Comparison of ENCODE assay signal across 32 cellular contexts in the genomic region with DNA sequence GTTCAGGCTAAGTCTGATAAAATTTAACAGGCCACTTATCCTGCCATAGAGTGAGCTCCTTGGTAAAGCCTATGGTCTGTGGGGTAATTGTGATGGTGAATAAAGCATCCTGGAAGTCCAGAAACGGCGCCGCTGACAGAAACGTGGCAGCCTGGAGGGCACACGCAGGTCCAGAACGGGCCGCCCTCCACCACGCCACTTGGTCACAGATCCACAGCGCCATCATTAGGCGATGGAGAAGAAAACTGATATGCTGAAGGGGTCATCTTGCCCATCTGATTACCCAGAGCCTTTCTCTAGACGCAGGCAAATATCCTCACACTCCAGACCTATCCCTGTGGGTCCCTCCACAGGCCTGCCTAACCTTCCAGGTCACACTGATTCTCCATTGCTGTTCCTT. TPM values are rescaled to one million over a fixed set of nuclear protein-coding genes. Genes with fewer than 3 reads are reported as not detected.
DNase-seq lines count a peak whose midpoint lies in the region; ATAC-seq, FAIRE-seq and TF ChIP-seq lines count a peak whose summit lies in the region.
"Had no signal": no experiment of that assay in that cellular context is flagged by ENCODE, and none has a peak within 500 bp of the region (broad histone marks: within the 10 kb centered on the region; RNA-seq: fewer than 3 reads in every experiment).

No MANE protein-coding gene starts in this region.

- H3K36me3 ChIP-seq in K562 (ENCODE audit: control insufficient read depth, insufficient read depth, low read length) (no peaks in the 10 kb centered on the region), neural progenitor cell (no peaks in the 10 kb centered on the region), upper lobe of right lung (no peaks in the 10 kb centered on the region)
- H3K36me3 ChIP-seq: ascending aorta, BE2C, cardiac muscle cell, HAP-1, pancreas, spleen, WERI-Rb-1 had no signal

- H3K9ac ChIP-seq in K562 (ENCODE audit: insufficient read depth in 1 of 2, low read depth in 2 of 2, low read length in 2 of 2): no peak overlapping the region
- H3K9ac ChIP-seq in neural progenitor cell: no peak overlapping the region

- H4K20me1 ChIP-seq in K562 (replicated peaks; ENCODE audit: control insufficient read depth, insufficient read depth, low read length): 0 out of 2 replicates have a peak, but pooled peaks cover under 1% of the 10 kb centered on the region
- H4K20me1 ChIP-seq in neural progenitor cell (ENCODE audit: low read depth): no peaks in the 10 kb centered on the region

- TF ChIP-seq CTCF in K562 (IDR thresholded peaks at IDR 0.05 in 2 of 3, conservative IDR thresholded peaks at IDR 0.05 in 1 of 3; ENCODE audit: insufficient read depth in 2 of 3, low read depth in 1 of 3, low read length in 3 of 3) (peak; percentile 22 to 45 (median 30); a peak in 4 of 6 replicates), neural progenitor cell (IDR thresholded peaks at IDR 0.05) (no peak), upper lobe of right lung (IDR thresholded peaks at IDR 0.05) (no peak)

- H3K27ac Mint-ChIP-seq in neural progenitor cell: no peak overlapping the region
- H3K27ac Mint-ChIP-seq: effector memory CD8-positive, alpha-beta T cell; stimulated activated naive CD8-positive, alpha-beta T cell treated with anti-CD3 and anti-CD28 coated beads, Interleukin-15, Interleukin-2, amounts not matched to agents 100 ng/mL and 50 ng/mL, for 24 hours had no signal

- no peak overlapping the region for H3K4me3 ChIP-seq in K562
- no peak overlapping the region for H3K4me3 ChIP-seq in neural progenitor cell
- no peak overlapping the region for H3K4me3 ChIP-seq in upper lobe of right lung
- H3K4me3 ChIP-seq: ascending aorta, cardiac muscle cell, coronary artery, HAP-1, pancreas, spleen had no signal

- intact Hi-C loops in K562 (cut with micrococcal nuclease): loop anchor here (10.0 kb wide), 1 partner anchor 474 kb away; no protein-coding TSS in a partner anchor
- intact Hi-C loops in left ventricle myocardium superior (cut with micrococcal nuclease): no loop called here
- intact Hi-C loops in upper lobe of right lung (cut with DNase I): no loop called here

- ATAC-seq in K562 (peak; percentile 52; the same call in 2 of the 3 replicates), left ventricle myocardium superior (no peak), upper lobe of right lung (no peak), GM21737 (IDR thresholded peaks at IDR 0.05; ENCODE audit: unreplicated experiment) (no peak), GM21723 (IDR thresholded peaks at IDR 0.05; ENCODE audit: unreplicated experiment) (no peak)
- ATAC-seq: effector memory CD8-positive, alpha-beta T cell; Panc1; pancreas had no signal

- H3K4me1 ChIP-seq in K562 (replicated peaks in 1 of 2; ENCODE audit: control insufficient read depth in 2 of 2, insufficient read depth in 2 of 2, low read length in 2 of 2) (no peaks in the 10 kb centered on the region), neural progenitor cell (peaks cover 40% of the 10 kb centered on the region), upper lobe of right lung (peaks cover 26% of the 10 kb centered on the region)
- H3K4me1 ChIP-seq: BE2C had no signal

- H3K4me3 Mint-ChIP-seq in neural progenitor cell: no peak overlapping the region
- H3K4me3 Mint-ChIP-seq: CD8-positive, alpha-beta memory T cell; effector memory CD8-positive, alpha-beta T cell; stimulated activated naive CD8-positive, alpha-beta T cell treated with anti-CD3 and anti-CD28 coated beads, Interleukin-15, Interleukin-2, amounts not matched to agents 100 ng/mL and 50 ng/mL, for 24 hours had no signal

- no peak for FAIRE-seq in K562 (lab: Jason Lieb, UNC)
- FAIRE-seq: pancreas had no signal

- CTCF ChIA-PET in K562 (lab: Yijun Ruan, JAX; ENCODE audit: low intra/inter-chr PET ratio): no interaction called here

- H3K9me3 Mint-ChIP-seq in neural progenitor cell: no peaks in the 10 kb centered on the region
- H3K9me3 Mint-ChIP-seq: CD8-positive, alpha-beta memory T cell; effector memory CD8-positive, alpha-beta T cell; nephron; stimulated activated naive CD8-positive, alpha-beta T cell treated with anti-CD3 and anti-CD28 coated beads, Interleukin-15, Interleukin-2, amounts not matched to agents 100 ng/mL and 50 ng/mL, for 24 hours had no signal

- no peaks in the 10 kb centered on the region for H3K9me1 ChIP-seq in K562 (ENCODE audit: control insufficient read depth, insufficient read depth, low read length)

- DNase-seq in K562 (ENCODE audit: extremely low read depth in 1 of 4, low spot score in 3 of 4): no peak
- DNase-seq in left ventricle myocardium superior: peak; percentile 18
- DNase-seq in neural progenitor cell (ENCODE audit: low spot score): no peak
- peak; percentile 26 for DNase-seq in upper lobe of right lung
- DNase-seq in NK-92 treated with Interleukin-12 subunit alpha and Interleukin-12 subunit beta, amount 100 ng/mL, for 24 hours (lab: John Stamatoyannopoulos, UW): no peak
- DNase-seq: activated CD4-positive, alpha-beta T cell treated with anti-CD3 and anti-CD28 coated beads for 48 hours; activated gamma-delta T cell; activated T-cell treated with anti-CD3 and anti-CD28 coated beads, Interleukin-2, amount 50 U/mL, for 1 hour; BE2C; CD8-positive, alpha-beta memory T cell; effector memory CD8-positive, alpha-beta T cell; islet precursor cell; NCI-H1417 treated with DMSO at 0.1 percent for 48 hours; NCI-H2029 treated with DMSO at 0.1 percent for 48 hours; NCI-H2227 treated with DMSO at 0.1 percent for 48 hours; NCI-H69; retina; SIG-M5; spleen; stimulated activated CD4-positive, alpha-beta T cell treated with anti-CD3 and anti-CD28 coated beads, Interleukin-2, amount 100 ng/mL, for 24 hours; WERI-Rb-1 had no signal

- H3K4me2 ChIP-seq in K562 (ENCODE audit: insufficient read depth, low read length) (no peak overlapping the region), neural progenitor cell (peak overlapping the region; percentile 37)

- H2AFZ ChIP-seq in K562 (ENCODE audit: low read depth, low read length): no peak overlapping the region
- H2AFZ ChIP-seq in neural progenitor cell (replicated peaks): no peak overlapping the region

- peaks cover 1% of the 10 kb centered on the region for H3K36me3 Mint-ChIP-seq in neural progenitor cell

- no peak for TF ChIP-seq EP300 in K562 (IDR thresholded peaks at IDR 0.05; ENCODE audit: low read length)

- H3K4me1 Mint-ChIP-seq in neural progenitor cell: peaks cover 16% of the 10 kb centered on the region

- H3K27me3 ChIP-seq in K562 (ENCODE audit: control insufficient read depth in 2 of 2, insufficient read depth in 2 of 2, low read length in 2 of 2) (peaks cover 46 to 55% of the 10 kb centered on the region in 2 experiments), neural progenitor cell (no peaks in the 10 kb centered on the region), upper lobe of right lung (no peaks in the 10 kb centered on the region)
- H3K27me3 ChIP-seq: ascending aorta, BE2C, cardiac muscle cell, pancreas, spleen had no signal

- in situ Hi-C loops in K562 (cut with MboI): loop anchor here (10.0 kb wide), 1 partner anchor 634 kb away; no protein-coding TSS in a partner anchor

- peaks cover 68% of the 10 kb centered on the region for H3F3A ChIP-seq in neural progenitor cell (ENCODE audit: low read depth)

- no peaks in the 10 kb centered on the region for H3K79me2 ChIP-seq in K562 (ENCODE audit: control insufficient read depth, insufficient read depth, low read length)
- peaks cover 97% of the 10 kb centered on the region for H3K79me2 ChIP-seq in neural progenitor cell (ENCODE audit: low read depth)

- H3K27ac ChIP-seq in K562 (ENCODE audit: extremely low read depth, low read depth, low read length): no peak overlapping the region
- H3K27ac ChIP-seq in neural progenitor cell: peak overlapping the region; percentile 10
- no peak overlapping the region for H3K27ac ChIP-seq in upper lobe of right lung
- H3K27ac ChIP-seq: cardiac muscle cell, HL-60, spleen, WERI-Rb-1 had no signal

- TF ChIP-seq RAD21 in K562 (CRISPR knock-in tag; conservative IDR thresholded peaks at IDR 0.05 in 1 of 2, IDR thresholded peaks at IDR 0.05 in 1 of 2): 0 out of 4 replicates have a peak, but pooled peaks of 1 of the 2 experiments have one; percentile 23

- no peaks in the 10 kb centered on the region for H3K9me3 ChIP-seq in K562 (replicated peaks; ENCODE audit: control insufficient read depth, insufficient read depth, low read depth, low read length)
- no peaks in the 10 kb centered on the region for H3K9me3 ChIP-seq in neural progenitor cell (ENCODE audit: low read depth)
- no peaks in the 10 kb centered on the region for H3K9me3 ChIP-seq in upper lobe of right lung
- H3K9me3 ChIP-seq: ascending aorta, BE2C, HAP-1, pancreas, spleen had no signal

- 2% methylated on average over 11 of the region's 11 CpGs for WGBS in K562 (ENCODE audit: insufficient coverage, low coverage, missing lambda C conversion rate)

- no TSS peak for BruUV-seq in K562 (replicated peaks; lab: Mats Ljungman, UMichigan)

- TF ChIP-seq POLR2A in K562 (conservative IDR thresholded peaks at IDR 0.05): no peak

- POLR2A ChIA-PET in K562 (lab: Yijun Ruan, JAX): interaction anchor here (1.0 kb wide), 1 partner anchor 632 kb away, joined by 3 read pairs; no protein-coding TSS in a partner anchor

- no peaks in the 10 kb centered on the region for H3K27me3 Mint-ChIP-seq in neural progenitor cell (ENCODE audit: insufficient read depth, low read depth)
- H3K27me3 Mint-ChIP-seq: effector memory CD8-positive, alpha-beta T cell; stimulated activated naive CD8-positive, alpha-beta T cell treated with anti-CD3 and anti-CD28 coated beads, Interleukin-15, Interleukin-2, amounts not matched to agents 100 ng/mL and 50 ng/mL, for 24 hours had no signal

RNA-seq across cellular contexts. Expression of a gene that starts 37.8 kb away (rescaled TPM):
- 0.26 and 0.39 TPM in 2 replicates for total RNA-seq in K562 (2011; cell fraction: chromatin; rRNA removed; ENCODE audit: low replicate concordance)
- total RNA-seq in K562 (2011; cell fraction: nucleolus; rRNA removed): 0.50 and 0.79 TPM in 2 replicates
- 0.37 and 0.76 TPM in 2 replicates for total RNA-seq in K562 (2011; cell fraction: nucleoplasm; rRNA removed)
- total RNA-seq in K562 (2014; rRNA removed): 0.05 and 0.16 TPM in 2 replicates
- total RNA-seq in K562 (2014; rRNA removed; fragmentation: Illumina TruSeq; extraction: Trizol): 0.07 and 0.10 TPM in 2 replicates
- 0.15 and 0.18 TPM in 2 replicates for total RNA-seq in K562 (2015; rRNA removed; fragmentation: Illumina TruSeq; extraction: Trizol)
- 0.51 and 0.67 TPM in 2 replicates for total RNA-seq in K562 (2021)
- polyA plus RNA-seq in K562 (2011; rRNA removed): 0.07 and 0.24 TPM in 2 replicates
- polyA plus RNA-seq in K562 (2011; cell fraction: cytosol; rRNA removed): 0.10 and 0.16 TPM in 2 replicates
- polyA plus RNA-seq in K562 (2011; cell fraction: nucleus; rRNA removed): 0.38 and 0.45 TPM in 2 replicates
- 0.17 and 0.22 TPM in 2 replicates for polyA plus RNA-seq in K562 (2012)
- 0.07 and 0.21 TPM in 2 replicates for polyA plus RNA-seq in K562 (2014; fragmentation: Illumina TruSeq; extraction: Trizol)
- under 1 TPM; 0.01 to 0.03 TPM for polyA plus RNA-seq in K562 (2014; fragmentation: Nextera tagmentation; extraction: Ambion mirVana)
- 0.03 and 0.73 TPM in 2 replicates for polyA plus RNA-seq in K562 (2014; rRNA removed)
- 0.24 and 0.39 TPM in 2 replicates for polyA minus RNA-seq in K562 (2011; rRNA and poly(A)+ RNA removed)
- 1.8 and 2.1 TPM in 2 replicates for polyA minus RNA-seq in K562 (2011; cell fraction: cytosol; rRNA and poly(A)+ RNA removed)
- 0.54 and 0.56 TPM in 2 replicates for polyA minus RNA-seq in K562 (2011; cell fraction: nucleus; rRNA and poly(A)+ RNA removed)
- 61.2 TPM for total RNA-seq in left ventricle myocardium superior
- 37.7 and 38.4 TPM in 2 replicates for total RNA-seq in neural progenitor cell (ENCODE audit: low replicate concordance)
- total RNA-seq in upper lobe of right lung: 99.9 TPM

Comparison
In these comparisons a context has a peak if more than half of its experiments do, and no peak if none do; other contexts are left out.
1. DNase-seq: peak in left ventricle myocardium superior (single experiment) and upper lobe of right lung (single experiment); none in K562 (0 of 4), neural progenitor cell (single experiment) and NK-92 treated with Interleukin-12 subunit alpha and Interleukin-12 subunit beta, amount 100 ng/mL, for 24 hours (single experiment).
2. CTCF ChIP-seq: peak in K562 (3 of 3); none in neural progenitor cell (single experiment) and upper lobe of right lung (single experiment).
3. RNA of a gene that starts 37.8 kb away (total RNA-seq): 99.9 TPM in upper lobe of right lung (single experiment), 61.2 TPM in left ventricle myocardium superior (single experiment) and 37.7 to 38.4 TPM in neural progenitor cell; 0.05 to 0.79 TPM in K562; every median in the first group is over 10 times any median in the second.